11 cellular contexts compared by ENCODE assay signal in genomic region chr12:87280356-87280755, GRCh38.
DNase-seq lines count a peak whose midpoint lies in the region; ATAC-seq and TF ChIP-seq lines count a peak whose summit lies in the region.
"Had no signal": no experiment of that assay in that cellular context is flagged by ENCODE, and none has a peak within 500 bp of the region (broad histone marks: within the 10 kb centered on the region; RNA-seq: fewer than 3 reads in every experiment).

No MANE protein-coding gene starts in this region.

- H3K9me3 ChIP-seq in MG63, result no peaks in the 10 kb centered on the region

- no peak overlapping the region for H3K4me3 Mint-ChIP-seq in nephron progenitor cell

- H3K27me3 ChIP-seq in MG63, result no peaks in the 10 kb centered on the region
- H3K27me3 ChIP-seq: foreskin keratinocyte had no signal

- DNase-seq in GM10266 (ENCODE audit: extremely low spot score) (peak; percentile 2), Kasumi-1 (lab: John Stamatoyannopoulos, UW) (peak; percentile 6 to 35), nephron progenitor cell (no peak), AG08396 (ENCODE audit: low spot score) (no peak), NCI-H82 treated with DMSO at 0.1 percent for 48 hours (lab: John Stamatoyannopoulos, UW; ENCODE audit: unreplicated experiment) (no peak), MG63 (no peak)
- DNase-seq: activated T-cell treated with anti-CD3 and anti-CD28 coated beads, Interleukin-2, amount 50 U/mL, for 1 hour; foreskin keratinocyte; mammary epithelial cell had no signal

- H3K36me3 Mint-ChIP-seq in nephron progenitor cell (ENCODE audit: low read depth), result no peaks in the 10 kb centered on the region

- no peak for TF ChIP-seq CTCF in GM10266 (IDR thresholded peaks at IDR 0.05; ENCODE audit: control insufficient read depth, insufficient read depth, low read depth, missing control alignments)
- TF ChIP-seq CTCF in nephron progenitor cell (IDR thresholded peaks at IDR 0.05), result no peak

- H3K27me3 Mint-ChIP-seq in nephron progenitor cell (ENCODE audit: low read depth, poor library complexity), result no peaks in the 10 kb centered on the region

- no peaks in the 10 kb centered on the region for H3K36me3 ChIP-seq in MG63

- no peak overlapping the region for H3K4me3 ChIP-seq in MG63

- H3K9me3 Mint-ChIP-seq in nephron progenitor cell, result peaks cover 4% of the 10 kb centered on the region

- no peaks in the 10 kb centered on the region for H3K4me1 Mint-ChIP-seq in nephron progenitor cell

- ATAC-seq in GM19467 (IDR thresholded peaks at IDR 0.05; ENCODE audit: unreplicated experiment) (peak; percentile 83), HG02973 (IDR thresholded peaks at IDR 0.05; ENCODE audit: unreplicated experiment) (peak; percentile 92)
- ATAC-seq: foreskin keratinocyte had no signal

- H3K27ac Mint-ChIP-seq in nephron progenitor cell, result no peak overlapping the region

Comparison
In these comparisons a context has a peak if more than half of its experiments do, and no peak if none do; other contexts are left out.
1. DNase-seq: peak in GM10266 (single experiment) and Kasumi-1 (2 of 2); none in nephron progenitor cell (single experiment), AG08396 (single experiment), NCI-H82 treated with DMSO at 0.1 percent for 48 hours (single experiment) and MG63 (single experiment).